Comparison of ENCODE assay signal across 26 cellular contexts in genomic region chr2:58475756-58476155, GRCh38.
"Had no signal": no experiment of that assay in that cellular context is flagged by ENCODE, and none has a peak within 500 bp of the region (broad histone marks: within the 10 kb centered on the region; RNA-seq: fewer than 3 reads in every experiment).

No MANE protein-coding gene starts in this region.

- ATAC-seq: activated CD4-positive, alpha-beta T cell treated with anti-CD3 and anti-CD28 coated beads for 36 hours; activated naive CD4-positive, alpha-beta T cell treated with anti-CD3 and anti-CD28 coated beads, Interleukin-2, amount 50 U/mL, for 72 hours; activated T-cell treated with anti-CD3 and anti-CD28 coated beads, Interleukin-2, amount 50 U/mL, for 72 hours; body of pancreas; effector memory CD8-positive, alpha-beta T cell had no signal

- H3K9me3 ChIP-seq: body of pancreas, esophagus squamous epithelium had no signal

- H3K27me3 ChIP-seq: body of pancreas, esophagus squamous epithelium had no signal

- DNase-seq: activated CD4-positive, alpha-beta memory T cell treated with anti-CD3 and anti-CD28 coated beads for 36 hours; activated CD4-positive, alpha-beta T cell treated with anti-CD3 and anti-CD28 coated beads for 36 hours; activated CD4-positive, alpha-beta T cell treated with anti-CD3 and anti-CD28 coated beads, Interleukin-2, amount 10 ng/mL, durations not matched to agents 24 days and 14 days; activated CD4-positive, CD25-positive, alpha-beta regulatory T cell; activated CD4-positive, CD25-positive, alpha-beta regulatory T cell treated with anti-CD3 and anti-CD28 coated beads, Interleukin-2, amount 50 U/mL, for 72 hours; activated CD8-positive, alpha-beta memory T cell treated with anti-CD3 and anti-CD28 coated beads, Interleukin-2, amount 50 U/mL, for 48 hours; activated gamma-delta T cell; activated naive CD4-positive, alpha-beta T cell; activated naive CD4-positive, alpha-beta T cell treated with anti-CD3 and anti-CD28 coated beads, Interleukin-2, amount 10 ng/mL, durations not matched to agents 7 days and 5 days; activated naive CD8-positive, alpha-beta T cell treated with anti-CD3 and anti-CD28 coated beads, Interleukin-2, amount 10 ng/mL, durations not matched to agents 7 days and 5 days; activated T-cell treated with anti-CD3 and anti-CD28 coated beads for 4 hours; activated T-cell treated with anti-CD3 and anti-CD28 coated beads, Interleukin-2, amount 50 U/mL, for 24 hours; activated T-cell treated with anti-CD3 and anti-CD28 coated beads, Interleukin-2, amount 50 U/mL, for 72 hours; amniotic stem cell; body of pancreas; caudate nucleus; cortex of kidney; dermis blood vessel endothelial cell; effector CD4-positive, alpha-beta T cell; effector memory CD8-positive, alpha-beta T cell; erythroblast; esophagus squamous epithelium; foreskin melanocyte; head of caudate nucleus; T-helper 2 cell had no signal

- H3K27ac ChIP-seq: body of pancreas, esophagus squamous epithelium had no signal

- H3K27ac Mint-ChIP-seq: activated CD4-positive, alpha-beta memory T cell treated with anti-CD3 and anti-CD28 coated beads for 36 hours; activated CD4-positive, alpha-beta T cell treated with anti-CD3 and anti-CD28 coated beads for 36 hours; activated CD4-positive, alpha-beta T cell treated with anti-CD3 and anti-CD28 coated beads, Interleukin-2, amount 10 ng/mL, durations not matched to agents 24 days and 14 days; activated naive CD4-positive, alpha-beta T cell treated with anti-CD3 and anti-CD28 coated beads, Interleukin-2, amount 10 ng/mL, durations not matched to agents 7 days and 5 days; activated naive CD4-positive, alpha-beta T cell treated with anti-CD3 and anti-CD28 coated beads, Interleukin-2, amount 50 U/mL, for 72 hours; activated naive CD8-positive, alpha-beta T cell treated with anti-CD3 and anti-CD28 coated beads, Interleukin-2, amount 10 ng/mL, durations not matched to agents 7 days and 5 days; activated T-cell treated with anti-CD3 and anti-CD28 coated beads, Interleukin-2, amount 50 U/mL, for 24 hours; activated T-cell treated with anti-CD3 and anti-CD28 coated beads, Interleukin-2, amount 50 U/mL, for 72 hours; effector memory CD8-positive, alpha-beta T cell had no signal

- H3K4me3 ChIP-seq: body of pancreas, esophagus squamous epithelium had no signal

- H3K36me3 ChIP-seq: esophagus squamous epithelium had no signal

- H3K36me3 Mint-ChIP-seq: activated CD4-positive, alpha-beta memory T cell treated with anti-CD3 and anti-CD28 coated beads for 36 hours; activated naive CD4-positive, alpha-beta T cell treated with anti-CD3 and anti-CD28 coated beads, Interleukin-2, amount 10 ng/mL, durations not matched to agents 7 days and 5 days; activated naive CD4-positive, alpha-beta T cell treated with anti-CD3 and anti-CD28 coated beads, Interleukin-2, amount 50 U/mL, for 72 hours; activated naive CD8-positive, alpha-beta T cell treated with anti-CD3 and anti-CD28 coated beads, Interleukin-2, amount 10 ng/mL, durations not matched to agents 7 days and 5 days had no signal

- H3K9me3 Mint-ChIP-seq: activated CD4-positive, alpha-beta memory T cell treated with anti-CD3 and anti-CD28 coated beads for 36 hours; activated CD4-positive, alpha-beta T cell treated with anti-CD3 and anti-CD28 coated beads, Interleukin-2, amount 10 ng/mL, durations not matched to agents 24 days and 14 days; activated naive CD4-positive, alpha-beta T cell treated with anti-CD3 and anti-CD28 coated beads, Interleukin-2, amount 10 ng/mL, durations not matched to agents 7 days and 5 days; activated naive CD4-positive, alpha-beta T cell treated with anti-CD3 and anti-CD28 coated beads, Interleukin-2, amount 50 U/mL, for 72 hours; activated naive CD8-positive, alpha-beta T cell treated with anti-CD3 and anti-CD28 coated beads, Interleukin-2, amount 10 ng/mL, durations not matched to agents 7 days and 5 days; activated T-cell treated with anti-CD3 and anti-CD28 coated beads, Interleukin-2, amount 50 U/mL, for 24 hours; activated T-cell treated with anti-CD3 and anti-CD28 coated beads, Interleukin-2, amount 50 U/mL, for 72 hours; effector memory CD8-positive, alpha-beta T cell had no signal

- H3K4me1 ChIP-seq: body of pancreas, esophagus squamous epithelium had no signal

- H3K27me3 Mint-ChIP-seq: activated CD4-positive, alpha-beta memory T cell treated with anti-CD3 and anti-CD28 coated beads for 36 hours; activated CD4-positive, alpha-beta T cell treated with anti-CD3 and anti-CD28 coated beads for 36 hours; activated CD4-positive, alpha-beta T cell treated with anti-CD3 and anti-CD28 coated beads, Interleukin-2, amount 10 ng/mL, durations not matched to agents 24 days and 14 days; activated naive CD4-positive, alpha-beta T cell treated with anti-CD3 and anti-CD28 coated beads, Interleukin-2, amount 10 ng/mL, durations not matched to agents 7 days and 5 days; effector memory CD8-positive, alpha-beta T cell had no signal

- H3K4me1 Mint-ChIP-seq: activated CD4-positive, alpha-beta T cell treated with anti-CD3 and anti-CD28 coated beads for 36 hours; activated CD4-positive, alpha-beta T cell treated with anti-CD3 and anti-CD28 coated beads, Interleukin-2, amount 10 ng/mL, durations not matched to agents 24 days and 14 days; activated naive CD4-positive, alpha-beta T cell treated with anti-CD3 and anti-CD28 coated beads, Interleukin-2, amount 10 ng/mL, durations not matched to agents 7 days and 5 days; activated naive CD8-positive, alpha-beta T cell treated with anti-CD3 and anti-CD28 coated beads, Interleukin-2, amount 10 ng/mL, durations not matched to agents 7 days and 5 days had no signal

- H3K4me3 Mint-ChIP-seq: activated CD4-positive, alpha-beta memory T cell treated with anti-CD3 and anti-CD28 coated beads for 36 hours; activated CD4-positive, alpha-beta T cell treated with anti-CD3 and anti-CD28 coated beads for 36 hours; activated CD4-positive, alpha-beta T cell treated with anti-CD3 and anti-CD28 coated beads, Interleukin-2, amount 10 ng/mL, durations not matched to agents 24 days and 14 days; activated naive CD4-positive, alpha-beta T cell treated with anti-CD3 and anti-CD28 coated beads, Interleukin-2, amount 10 ng/mL, durations not matched to agents 7 days and 5 days; activated naive CD8-positive, alpha-beta T cell treated with anti-CD3 and anti-CD28 coated beads, Interleukin-2, amount 10 ng/mL, durations not matched to agents 7 days and 5 days; activated T-cell treated with anti-CD3 and anti-CD28 coated beads, Interleukin-2, amount 50 U/mL, for 24 hours; activated T-cell treated with anti-CD3 and anti-CD28 coated beads, Interleukin-2, amount 50 U/mL, for 72 hours; effector memory CD8-positive, alpha-beta T cell had no signal
